In the genomic region with DNA sequence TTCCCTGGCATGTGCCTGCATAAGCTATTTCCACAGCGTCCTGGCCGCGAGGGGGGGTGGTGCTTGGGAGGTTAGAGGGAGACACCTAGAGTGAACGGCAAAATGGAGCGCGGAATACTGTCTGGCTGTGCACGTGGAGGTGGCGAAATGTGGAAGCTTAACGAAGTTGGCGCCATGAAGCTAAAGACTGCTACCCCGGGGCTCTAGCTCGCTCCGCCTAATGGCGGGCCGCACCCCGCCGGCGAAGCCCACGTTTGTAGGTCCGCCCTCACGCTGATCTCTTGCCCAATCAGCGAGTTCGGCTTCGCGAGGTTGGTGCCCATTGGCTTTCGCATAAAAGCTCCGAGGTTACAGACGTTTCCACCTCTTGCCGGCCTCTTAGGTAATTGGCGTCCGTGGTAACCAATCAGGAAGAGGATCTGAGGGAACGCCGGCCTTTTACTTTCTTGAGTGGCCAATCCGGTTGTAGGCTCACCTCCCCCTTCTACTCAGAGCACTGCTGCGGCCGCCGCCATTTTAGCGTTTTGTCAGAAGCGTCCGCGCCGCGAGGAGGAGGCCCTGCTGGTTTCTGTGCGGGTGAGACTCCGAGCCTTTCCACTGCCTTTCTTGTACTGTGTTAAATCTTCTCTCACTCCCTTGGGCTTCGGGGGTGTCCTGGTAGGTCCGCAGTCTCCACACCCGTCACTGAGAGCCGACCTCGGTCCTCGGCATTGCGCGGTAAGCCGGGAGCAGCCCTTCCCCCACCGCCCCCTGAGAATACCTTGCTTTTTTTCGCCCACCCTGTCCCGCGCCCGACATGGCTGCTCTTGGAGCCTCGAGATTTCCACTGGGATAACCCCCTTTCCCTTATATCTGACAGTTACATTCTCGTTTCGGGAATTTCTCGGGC, we compare ENCODE assay signal across 1 cellular context.
TF ChIP-seq lines count a peak whose summit lies in the region.

RBM4 (plus strand) TSS at position 527 of the 889 bp plus-strand sequence. CDS start 1,009 bp downstream, outside the sequence.

TF ChIP-seq in SK-N-SH, 30 proteins besides CTCF, POLR2A, EP300 and RAD21 (continued from another document):
- TF ChIP-seq SMC3 (IDR thresholded peaks at IDR 0.05; ENCODE audit: low read depth, low read length) (no peak), FOXJ3 (CRISPR knock-in tag; IDR thresholded peaks at IDR 0.05) (peak; percentile 54; the same call in 1 of the 2 replicates), RCOR1 (IDR thresholded peaks at IDR 0.05; ENCODE audit: low read length) (no peak), ELF1 (IDR thresholded peaks at IDR 0.05) (0 out of 2 replicates have a peak, but pooled peaks have one; percentile 48), GABPA (IDR thresholded peaks at IDR 0.05; ENCODE audit: low read depth) (no peak), GATA2 (CRISPR knock-in tag; IDR thresholded peaks at IDR 0.05) (no peak), POLR2AphosphoS5 (IDR thresholded peaks at IDR 0.05; ENCODE audit: low read depth, low read length) (peak; percentile 96), NFIC (IDR thresholded peaks at IDR 0.05; ENCODE audit: borderline replicate concordance) (no peak), MEF2A (IDR thresholded peaks at IDR 0.05; ENCODE audit: borderline replicate concordance, low read depth) (no peak)
- TF ChIP-seq, protein P1, sequence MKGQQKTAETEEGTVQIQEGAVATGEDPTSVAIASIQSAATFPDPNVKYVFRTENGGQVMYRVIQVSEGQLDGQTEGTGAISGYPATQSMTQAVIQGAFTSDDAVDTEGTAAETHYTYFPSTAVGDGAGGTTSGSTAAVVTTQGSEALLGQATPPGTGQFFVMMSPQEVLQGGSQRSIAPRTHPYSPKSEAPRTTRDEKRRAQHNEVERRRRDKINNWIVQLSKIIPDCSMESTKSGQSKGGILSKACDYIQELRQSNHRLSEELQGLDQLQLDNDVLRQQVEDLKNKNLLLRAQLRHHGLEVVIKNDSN (IDR thresholded peaks at IDR 0.05; ENCODE audit: borderline replicate concordance, low read depth), result no peak
- TF ChIP-seq, protein P2, sequence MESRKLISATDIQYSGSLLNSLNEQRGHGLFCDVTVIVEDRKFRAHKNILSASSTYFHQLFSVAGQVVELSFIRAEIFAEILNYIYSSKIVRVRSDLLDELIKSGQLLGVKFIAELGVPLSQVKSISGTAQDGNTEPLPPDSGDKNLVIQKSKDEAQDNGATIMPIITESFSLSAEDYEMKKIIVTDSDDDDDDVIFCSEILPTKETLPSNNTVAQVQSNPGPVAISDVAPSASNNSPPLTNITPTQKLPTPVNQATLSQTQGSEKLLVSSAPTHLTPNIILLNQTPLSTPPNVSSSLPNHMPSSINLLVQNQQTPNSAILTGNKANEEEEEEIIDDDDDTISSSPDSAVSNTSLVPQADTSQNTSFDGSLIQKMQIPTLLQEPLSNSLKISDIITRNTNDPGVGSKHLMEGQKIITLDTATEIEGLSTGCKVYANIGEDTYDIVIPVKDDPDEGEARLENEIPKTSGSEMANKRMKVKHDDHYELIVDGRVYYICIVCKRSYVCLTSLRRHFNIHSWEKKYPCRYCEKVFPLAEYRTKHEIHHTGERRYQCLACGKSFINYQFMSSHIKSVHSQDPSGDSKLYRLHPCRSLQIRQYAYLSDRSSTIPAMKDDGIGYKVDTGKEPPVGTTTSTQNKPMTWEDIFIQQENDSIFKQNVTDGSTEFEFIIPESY (IDR thresholded peaks at IDR 0.05; ENCODE audit: borderline replicate concordance, low read depth), result no peak
TF ChIP-seq in SK-N-SH: peak in this region for 13.
